8 cellular contexts compared by ENCODE assay signal in the genomic region with DNA sequence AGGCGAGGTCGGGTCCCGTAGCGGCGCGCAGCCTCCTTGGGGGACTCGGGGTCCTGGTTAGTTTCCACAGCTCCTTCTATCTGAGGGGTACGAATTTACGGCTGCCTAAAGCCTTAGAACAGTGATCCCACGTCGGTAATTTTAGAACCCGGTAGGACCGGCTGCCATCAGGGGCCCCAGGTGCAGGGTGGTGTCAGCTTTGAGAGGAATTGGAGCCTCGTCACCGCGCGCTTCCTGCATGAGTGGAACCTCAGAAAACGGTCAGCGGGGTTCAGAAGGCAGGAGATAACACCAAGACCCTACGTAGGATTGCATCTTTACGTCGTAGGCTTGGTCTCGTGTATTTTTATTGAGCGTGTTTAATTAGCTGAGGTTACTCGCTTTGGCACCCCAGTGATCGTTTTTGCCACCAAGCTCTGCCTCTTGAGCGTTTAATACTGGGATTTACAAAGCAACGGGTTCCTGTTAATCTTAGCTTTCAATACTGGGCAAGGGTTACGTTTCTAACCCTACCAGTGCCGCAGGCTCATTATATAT. TPM values are rescaled to one million over a fixed set of nuclear protein-coding genes. Genes with fewer than 3 reads are reported as not detected.
A peak's percentile ranks its signal among the peaks of the same experiment; 100 is the strongest.
DNase-seq lines count a peak whose midpoint lies in the region; ATAC-seq, FAIRE-seq and TF ChIP-seq lines count a peak whose summit lies in the region.

No MANE protein-coding gene starts in this region.

- intact Hi-C loops in lower leg skin (cut with DNase I; ENCODE audit: low total_unique reads) = no loop called here

- H3K4me3 ChIP-seq in lower leg skin (ENCODE audit: low read depth, poor library complexity, severe bottlenecking) = peak overlapping the region; percentile 64

- DNase-seq in DMS53 treated with DMSO at 0.1 percent for 48 hours (lab: John Stamatoyannopoulos, UW; ENCODE audit: unreplicated experiment) = peak; percentile 60
- DNase-seq in SW480 (ENCODE audit: low spot score) = peak; percentile 64
- peak; percentile 69 for DNase-seq in central memory CD4-positive, alpha-beta T cell
- DNase-seq in lower leg skin (ENCODE audit: low spot score in 2 of 2) = no peak
- DNase-seq in stimulated activated CD8-positive, alpha-beta memory T cell treated with anti-CD3 and anti-CD28 coated beads, Interleukin-15, amount 100 ng/mL, for 48 hours (ENCODE audit: low read depth in 2 of 2) = peak; percentile 22 to 45
- no peak for DNase-seq in HTR-8/SVneo (ENCODE audit: insufficient read length, low spot score)

- TF ChIP-seq CTCF in lower leg skin (IDR thresholded peaks at IDR 0.05) = no peak

- ATAC-seq in GM19463 (IDR thresholded peaks at IDR 0.05; ENCODE audit: unreplicated experiment) (peak; percentile 43), HG03565 (IDR thresholded peaks at IDR 0.05; ENCODE audit: unreplicated experiment) (peak; percentile 29)

- TF ChIP-seq POLR2A in lower leg skin (IDR thresholded peaks at IDR 0.05) = no peak

- FAIRE-seq in HTR-8/SVneo (lab: Jason Lieb, UNC) = no peak

- WGBS in lower leg skin, 2 donors = 9% methylated on average over 21 to 24 of the region's 30 CpGs

RNA-seq across cellular contexts. Expression of a gene that starts 0.4 kb away (rescaled TPM):
- 1 to 10 TPM in 2 of 4 donors, under 1 TPM in 2; 0.30 to 4.2 (median 1.5) TPM for total RNA-seq in lower leg skin

Comparison
In these comparisons a context has a peak if more than half of its experiments do, and no peak if none do; other contexts are left out.
1. DNase-seq: peak in DMS53 treated with DMSO at 0.1 percent for 48 hours (single experiment), SW480 (single experiment), central memory CD4-positive, alpha-beta T cell (single experiment) and stimulated activated CD8-positive, alpha-beta memory T cell treated with anti-CD3 and anti-CD28 coated beads, Interleukin-15, amount 100 ng/mL, for 48 hours (2 of 2); none in lower leg skin (0 of 2) and HTR-8/SVneo (single experiment).